Comparison of ENCODE assay signal across 31 cellular contexts in genomic region chr19:805600-806550, GRCh38. TPM values are rescaled to one million over a fixed set of nuclear protein-coding genes. Genes with fewer than 3 reads are reported as not detected.
DNase-seq lines count a peak whose midpoint lies in the region; ATAC-seq, FAIRE-seq and TF ChIP-seq lines count a peak whose summit lies in the region.
"Had no signal": no experiment of that assay in that cellular context is flagged by ENCODE, and none has a peak within 500 bp of the region (broad histone marks: within the 10 kb centered on the region; RNA-seq: fewer than 3 reads in every experiment).

No MANE protein-coding gene starts in this region.

- H3K27ac Mint-ChIP-seq in activated naive CD8-positive, alpha-beta T cell treated with anti-CD3 and anti-CD28 coated beads, Interleukin-2, amount 50 U/mL, for 24 hours, result peak overlapping the region; percentile 35
- H3K27ac Mint-ChIP-seq in activated naive CD8-positive, alpha-beta T cell treated with anti-CD3 and anti-CD28 coated beads for 36 hours, result no peak overlapping the region
- no peak overlapping the region for H3K27ac Mint-ChIP-seq in type B pancreatic cell
- H3K27ac Mint-ChIP-seq: activated naive CD4-positive, alpha-beta T cell treated with anti-CD3 and anti-CD28 coated beads for 36 hours had no signal

- no peak for DNase-seq in activated naive CD8-positive, alpha-beta T cell treated with anti-CD3 and anti-CD28 coated beads, Interleukin-2, amount 50 U/mL, for 24 hours
- DNase-seq in activated naive CD8-positive, alpha-beta T cell treated with anti-CD3 and anti-CD28 coated beads for 36 hours, result no peak
- peak; percentile 25 for DNase-seq in MV-4-11 (lab: John Stamatoyannopoulos, UW)
- DNase-seq in kidney, result peak; percentile 79
- peak; percentile 68 for DNase-seq in type B pancreatic cell (ENCODE audit: extremely low spot score, unreplicated experiment)
- DNase-seq in T-helper 2 cell, result no peak
- DNase-seq in cerebellum (ENCODE audit: low spot score), result no peak
- no peak for DNase-seq in esophagus muscularis mucosa (ENCODE audit: extremely low spot score)
- DNase-seq: activated CD4-positive, alpha-beta T cell treated with anti-CD3 and anti-CD28 coated beads for 1 hour; activated naive CD4-positive, alpha-beta T cell treated with anti-CD3 and anti-CD28 coated beads for 36 hours; activated T-cell treated with anti-CD3 and anti-CD28 coated beads, Interleukin-2, amount 50 U/mL, for 4 hours; aorta; Caco-2; dorsolateral prefrontal cortex; MG63; NCI-H1436 treated with DMSO at 0.1 percent for 48 hours; NCI-H2171; NCI-H69; stimulated activated CD4-positive, alpha-beta T cell treated with anti-CD3 and anti-CD28 coated beads, Interleukin-1b, Interleukin-23, amount 100 ng/mL, for 48 hours; SW 1271 had no signal

- H3K4me3 Mint-ChIP-seq in activated naive CD8-positive, alpha-beta T cell treated with anti-CD3 and anti-CD28 coated beads, Interleukin-2, amount 50 U/mL, for 24 hours, result no peak overlapping the region
- no peak overlapping the region for H3K4me3 Mint-ChIP-seq in activated naive CD8-positive, alpha-beta T cell treated with anti-CD3 and anti-CD28 coated beads for 36 hours
- H3K4me3 Mint-ChIP-seq in type B pancreatic cell, result no peak overlapping the region

- H3K27me3 Mint-ChIP-seq in activated naive CD8-positive, alpha-beta T cell treated with anti-CD3 and anti-CD28 coated beads, Interleukin-2, amount 50 U/mL, for 24 hours, result no peaks in the 10 kb centered on the region
- H3K27me3 Mint-ChIP-seq in activated naive CD8-positive, alpha-beta T cell treated with anti-CD3 and anti-CD28 coated beads for 36 hours, result no peaks in the 10 kb centered on the region
- H3K27me3 Mint-ChIP-seq in type B pancreatic cell, result no peaks in the 10 kb centered on the region

- H3K4me3 ChIP-seq in kidney (ENCODE audit: low read length in 2 of 2) (no peak overlapping the region), esophagus muscularis mucosa (no peak overlapping the region)
- H3K4me3 ChIP-seq: A549, BLaER1, heart left ventricle, MG63, skin epidermis, thyroid gland had no signal

- H3K9ac ChIP-seq in kidney (ENCODE audit: low read length in 2 of 2), result no peak overlapping the region
- H3K9ac ChIP-seq: BLaER1 had no signal

- TF ChIP-seq CTCF in kidney (IDR thresholded peaks at IDR 0.05; ENCODE audit: borderline replicate concordance, extremely low read depth, insufficient read depth) (no peak), type B pancreatic cell (conservative IDR thresholded peaks at IDR 0.05) (no peak), esophagus muscularis mucosa (IDR thresholded peaks at IDR 0.05) (no peak)

- WGBS in esophagus muscularis mucosa, result 91% methylated on average over 65 of the region's 93 CpGs

- H3K27me3 ChIP-seq in esophagus muscularis mucosa, result no peaks in the 10 kb centered on the region
- H3K27me3 ChIP-seq: BLaER1, dorsolateral prefrontal cortex, heart left ventricle, MG63, neutrophil, thyroid gland had no signal

- H3K9me3 Mint-ChIP-seq in activated naive CD8-positive, alpha-beta T cell treated with anti-CD3 and anti-CD28 coated beads, Interleukin-2, amount 50 U/mL, for 24 hours, result no peaks in the 10 kb centered on the region
- H3K9me3 Mint-ChIP-seq in activated naive CD8-positive, alpha-beta T cell treated with anti-CD3 and anti-CD28 coated beads for 36 hours, result no peaks in the 10 kb centered on the region
- H3K9me3 Mint-ChIP-seq in type B pancreatic cell, result no peaks in the 10 kb centered on the region
- H3K9me3 Mint-ChIP-seq: activated naive CD4-positive, alpha-beta T cell treated with anti-CD3 and anti-CD28 coated beads for 36 hours; activated T-cell treated with anti-CD3 and anti-CD28 coated beads, Interleukin-2, amount 50 U/mL, for 4 hours had no signal

- no peak for TF ChIP-seq EP300 in esophagus muscularis mucosa (IDR thresholded peaks at IDR 0.05)

- TF ChIP-seq POLR2A in esophagus muscularis mucosa (IDR thresholded peaks at IDR 0.05; ENCODE audit: low read depth), result no peak

- H3K36me3 ChIP-seq in kidney (ENCODE audit: control insufficient read depth in 1 of 2, insufficient read depth in 2 of 2, low read length in 2 of 2), result peaks cover 21 to 58% of the 10 kb centered on the region in 2 donors
- peaks cover 70 to 87% (median 81%) of the 10 kb centered on the region in 4 donors for H3K36me3 ChIP-seq in esophagus muscularis mucosa

- H3K27ac ChIP-seq in kidney (ENCODE audit: low read depth in 2 of 2, low read length in 2 of 2) (no peak overlapping the region), esophagus muscularis mucosa (replicated peaks in 1 of 4) (no peak overlapping the region)
- H3K27ac ChIP-seq: A549, BLaER1, heart left ventricle, neutrophil, skin epidermis, thyroid gland had no signal

- H3K4me1 ChIP-seq in kidney (ENCODE audit: control insufficient read depth in 1 of 2, insufficient read depth in 1 of 2, low read depth in 1 of 2, low read length in 2 of 2), result peaks cover 16 to 24% of the 10 kb centered on the region in 2 donors
- H3K4me1 ChIP-seq in esophagus muscularis mucosa, result peaks cover 33 to 44% (median 39%) of the 10 kb centered on the region in 4 donors

- H3K36me3 Mint-ChIP-seq in activated naive CD8-positive, alpha-beta T cell treated with anti-CD3 and anti-CD28 coated beads, Interleukin-2, amount 50 U/mL, for 24 hours (ENCODE audit: low read depth), result peaks cover 65% of the 10 kb centered on the region
- peaks cover 50% of the 10 kb centered on the region for H3K36me3 Mint-ChIP-seq in activated naive CD8-positive, alpha-beta T cell treated with anti-CD3 and anti-CD28 coated beads for 36 hours
- peaks cover 18% of the 10 kb centered on the region for H3K36me3 Mint-ChIP-seq in type B pancreatic cell

- ATAC-seq in activated naive CD8-positive, alpha-beta T cell treated with anti-CD3 and anti-CD28 coated beads, Interleukin-2, amount 50 U/mL, for 24 hours, result no peak
- ATAC-seq: heart left ventricle had no signal

- H3K9me3 ChIP-seq in kidney (ENCODE audit: control insufficient read depth in 1 of 2, low read length in 2 of 2), result no peaks in the 10 kb centered on the region
- H3K9me3 ChIP-seq in esophagus muscularis mucosa, result no peaks in the 10 kb centered on the region
- H3K9me3 ChIP-seq: A549, BLaER1, Caco-2, heart left ventricle, MG63, neutrophil, thyroid gland had no signal

- no peak for FAIRE-seq in kidney (lab: Jason Lieb, UNC)
- FAIRE-seq: A549, H54 had no signal

- peaks cover 28% of the 10 kb centered on the region for H3K4me1 Mint-ChIP-seq in activated naive CD8-positive, alpha-beta T cell treated with anti-CD3 and anti-CD28 coated beads, Interleukin-2, amount 50 U/mL, for 24 hours
- H3K4me1 Mint-ChIP-seq in activated naive CD8-positive, alpha-beta T cell treated with anti-CD3 and anti-CD28 coated beads for 36 hours, result peaks cover 16% of the 10 kb centered on the region
- H3K4me1 Mint-ChIP-seq in type B pancreatic cell (ENCODE audit: unreplicated experiment), result peaks cover 18% of the 10 kb centered on the region

- intact Hi-C loops in kidney (cut with DNase I), result no loop called here
- intact Hi-C loops in esophagus muscularis mucosa (cut with DNase I), result loop anchor here (10.0 kb wide), 1 partner anchor 59 kb away; no protein-coding TSS in a partner anchor

RNA-seq across cellular contexts. Expression of gene PTBP1, which starts 8.6 kb away (rescaled TPM):
- total RNA-seq in activated naive CD8-positive, alpha-beta T cell treated with anti-CD3 and anti-CD28 coated beads for 36 hours, result 100 to 1,000 TPM; 799 to 818 TPM
- total RNA-seq in kidney, result 339 TPM
- 102 TPM for polyA plus RNA-seq in kidney (ENCODE audit: insufficient read depth, low read depth, low replicate concordance)
- 416 and 496 TPM in 2 replicates for total RNA-seq in type B pancreatic cell (ENCODE audit: low replicate concordance)
- 60.0 TPM for total RNA-seq in cerebellum
- total RNA-seq in esophagus muscularis mucosa, result 100 to 1,000 TPM in 1 of 4 donors, 10 to 100 TPM in 3; 76.8 to 110 (median 95.3) TPM

RNA-seq across cellular contexts. Expression of gene PLPPR3, which starts 15.9 kb away (rescaled TPM):
- not detected for total RNA-seq in activated naive CD8-positive, alpha-beta T cell treated with anti-CD3 and anti-CD28 coated beads for 36 hours
- total RNA-seq in kidney (not detected), type B pancreatic cell (ENCODE audit: low replicate concordance) (9.9 and 29.2 TPM in 2 replicates), cerebellum (58.1 TPM), esophagus muscularis mucosa (not detected)
- polyA plus RNA-seq in kidney (ENCODE audit: insufficient read depth, low read depth, low replicate concordance), result not detected
- total RNA-seq: activated naive CD4-positive, alpha-beta T cell treated with anti-CD3 and anti-CD28 coated beads for 36 hours; aorta; lower leg skin; thyroid gland had no signal
- polyA plus RNA-seq: aorta, heart left ventricle had no signal

RNA-seq across cellular contexts. Expression of gene AZU1, which starts 21.8 kb away (rescaled TPM):
- not detected for total RNA-seq in activated naive CD8-positive, alpha-beta T cell treated with anti-CD3 and anti-CD28 coated beads for 36 hours
- total RNA-seq in kidney (0.50 TPM), type B pancreatic cell (ENCODE audit: low replicate concordance) (0.41 TPM in 1 of 2 replicates, not detected in the other), cerebellum (0.91 TPM), esophagus muscularis mucosa (1 to 10 TPM in 1 of 4 donors, under 1 TPM in 1, not detected in 2; 0.40 to 1.3 TPM)
- polyA plus RNA-seq in kidney (ENCODE audit: insufficient read depth, low read depth, low replicate concordance), result not detected
- total RNA-seq: activated naive CD4-positive, alpha-beta T cell treated with anti-CD3 and anti-CD28 coated beads for 36 hours; activated T-cell treated with anti-CD3 and anti-CD28 coated beads, Interleukin-2, amount 50 U/mL, for 4 hours; Caco-2; Daoy; fibroblast of villous mesenchyme; pulmonary artery endothelial cell; thyroid gland had no signal

RNA-seq across cellular contexts. Expression of gene PRTN3, which starts 34.9 kb away (rescaled TPM):
- not detected for total RNA-seq in activated naive CD8-positive, alpha-beta T cell treated with anti-CD3 and anti-CD28 coated beads for 36 hours
- total RNA-seq in kidney (not detected), type B pancreatic cell (ENCODE audit: low replicate concordance) (0.45 TPM in 1 of 2 replicates, not detected in the other), cerebellum (0.82 TPM), esophagus muscularis mucosa (1 to 10 TPM in 1 of 4 donors, not detected in 3; 1.2 TPM)
- polyA plus RNA-seq in kidney (ENCODE audit: insufficient read depth, low read depth, low replicate concordance), result not detected
- total RNA-seq: activated naive CD4-positive, alpha-beta T cell treated with anti-CD3 and anti-CD28 coated beads for 36 hours; activated T-cell treated with anti-CD3 and anti-CD28 coated beads, Interleukin-2, amount 50 U/mL, for 4 hours; aorta; Daoy; fibroblast of villous mesenchyme; pulmonary artery endothelial cell; thyroid gland had no signal
- polyA plus RNA-seq: aorta had no signal

RNA-seq across cellular contexts. Expression of gene ELANE, which starts 46.2 kb away (rescaled TPM):
- not detected for total RNA-seq in activated naive CD8-positive, alpha-beta T cell treated with anti-CD3 and anti-CD28 coated beads for 36 hours
- 0.85 TPM for total RNA-seq in kidney
- polyA plus RNA-seq in kidney (ENCODE audit: insufficient read depth, low read depth, low replicate concordance), result not detected
- total RNA-seq in type B pancreatic cell (ENCODE audit: low replicate concordance), result not detected in 2 replicates
- total RNA-seq in cerebellum, result 0.36 TPM
- total RNA-seq in esophagus muscularis mucosa, result 1 to 10 TPM in 3 of 4 donors, under 1 TPM in 1; 0.45 to 3.3 (median 1.6) TPM
- total RNA-seq: activated naive CD4-positive, alpha-beta T cell treated with anti-CD3 and anti-CD28 coated beads for 36 hours; activated T-cell treated with anti-CD3 and anti-CD28 coated beads, Interleukin-2, amount 50 U/mL, for 4 hours; Caco-2; Daoy; fibroblast of villous mesenchyme; pulmonary artery endothelial cell had no signal
- polyA plus RNA-seq: aorta had no signal

Comparison
In these comparisons a context has a peak if more than half of its experiments do, and no peak if none do; other contexts are left out.
1. DNase-seq: peak in MV-4-11 (single experiment), kidney (single experiment) and type B pancreatic cell (single experiment); none in activated naive CD8-positive, alpha-beta T cell treated with anti-CD3 and anti-CD28 coated beads, Interleukin-2, amount 50 U/mL, for 24 hours (single experiment), activated naive CD8-positive, alpha-beta T cell treated with anti-CD3 and anti-CD28 coated beads for 36 hours (single experiment), T-helper 2 cell (0 of 5), cerebellum (single experiment) and esophagus muscularis mucosa (single experiment).
2. RNA of gene PLPPR3, which starts 15.9 kb away (total RNA-seq): 58.1 TPM in cerebellum (single experiment) and 9.9 to 29.2 TPM in type B pancreatic cell; not detected in kidney (single experiment), not detected in activated naive CD8-positive, alpha-beta T cell treated with anti-CD3 and anti-CD28 coated beads for 36 hours and not detected in esophagus muscularis mucosa; every median in the first group is over 10 times any median in the second.